ENCODE assay signal across 9 cellular contexts in genomic region chr2:113324684-113325160, GRCh38. TPM values are rescaled to one million over a fixed set of nuclear protein-coding genes. Genes with fewer than 3 reads are reported as not detected.
A peak's percentile ranks its signal among the peaks of the same experiment; 100 is the strongest.
DNase-seq lines count a peak whose midpoint lies in the region; ATAC-seq, FAIRE-seq and TF ChIP-seq lines count a peak whose summit lies in the region.
"Had no signal": no experiment of that assay in that cellular context is flagged by ENCODE, and none has a peak within 500 bp of the region (broad histone marks: within the 10 kb centered on the region; RNA-seq: fewer than 3 reads in every experiment).

No MANE protein-coding gene starts in this region.

- peak overlapping the region; percentile 64 for H3K4me2 ChIP-seq in endothelial cell of umbilical vein (ENCODE audit: insufficient read depth, low read length)

- H3K4me3 ChIP-seq in endothelial cell of umbilical vein (replicated peaks in 1 of 3; ENCODE audit: insufficient read depth in 1 of 3, low read depth in 1 of 3, low read length in 3 of 3) (peak overlapping the region in 1 of 3 experiments; percentile 28), mucosa of rectum (ENCODE audit: low read length in 2 of 2) (peak overlapping the region; percentile 52 to 53)

- no TSS peak for BruUV-seq in endothelial cell of umbilical vein (replicated peaks; lab: Mats Ljungman, UMichigan)

- peaks cover 18% of the 10 kb centered on the region for H3K4me1 Mint-ChIP-seq in activated CD4-positive, alpha-beta memory T cell treated with anti-CD3 and anti-CD28 coated beads for 36 hours (ENCODE audit: low read depth)
- H3K4me1 Mint-ChIP-seq in stimulated activated memory B cell treated with anti-CD40 and anti-IgM and Interleukin-4, amounts not matched to agents 10 μg/mL and 1 μg/mL and 100 μg/mL, for 72 hours = peaks cover 19% of the 10 kb centered on the region

- DNase-seq in activated gamma-delta T cell treated with Interleukin-2 at 50 U/mL for 16 hours (peak; percentile 16), activated gamma-delta T cell (lab: John Stamatoyannopoulos, UW) (no peak), NCI-H446 treated with DMSO at 0.1 percent for 48 hours (lab: John Stamatoyannopoulos, UW) (peak; percentile 66), endothelial cell of umbilical vein (ENCODE audit: low read depth, low spot score) (peak; percentile 23)
- peak; percentile 59 for DNase-seq in activated CD4-positive, alpha-beta memory T cell treated with anti-CD3 and anti-CD28 coated beads for 36 hours

- TF ChIP-seq CTCF in endothelial cell of umbilical vein (IDR thresholded peaks at IDR 0.05; ENCODE audit: extremely low read depth in 1 of 2, insufficient read depth in 1 of 2, low read depth in 1 of 2, low read length in 2 of 2) = no peak

- no peaks in the 10 kb centered on the region for H3K36me3 Mint-ChIP-seq in activated CD4-positive, alpha-beta memory T cell treated with anti-CD3 and anti-CD28 coated beads for 36 hours
- no peaks in the 10 kb centered on the region for H3K36me3 Mint-ChIP-seq in stimulated activated memory B cell treated with anti-CD40 and anti-IgM and Interleukin-4, amounts not matched to agents 10 μg/mL and 1 μg/mL and 100 μg/mL, for 72 hours

- H3K9me3 ChIP-seq in endothelial cell of umbilical vein (replicated peaks; ENCODE audit: control insufficient read depth, insufficient read depth, low read length) (no peaks in the 10 kb centered on the region), mucosa of rectum (ENCODE audit: control insufficient read depth in 2 of 2, low read length in 2 of 2) (no peaks in the 10 kb centered on the region)

- no peak overlapping the region for H3K27ac ChIP-seq in endothelial cell of umbilical vein (ENCODE audit: insufficient read depth, low read depth, low read length)
- H3K27ac ChIP-seq in mucosa of rectum (ENCODE audit: low read depth in 2 of 2, low read length in 2 of 2) = no peak overlapping the region

- no peaks in the 10 kb centered on the region for H4K20me1 ChIP-seq in endothelial cell of umbilical vein (replicated peaks; ENCODE audit: control insufficient read depth, extremely low read depth, insufficient read depth, low read length)

- H3K79me2 ChIP-seq in endothelial cell of umbilical vein (ENCODE audit: control insufficient read depth, insufficient read depth, low read length) = no peaks in the 10 kb centered on the region

- peak overlapping the region; percentile 58 for H3K4me3 Mint-ChIP-seq in activated CD4-positive, alpha-beta memory T cell treated with anti-CD3 and anti-CD28 coated beads for 36 hours
- peak overlapping the region; percentile 63 for H3K4me3 Mint-ChIP-seq in stimulated activated memory B cell treated with anti-CD40 and anti-IgM and Interleukin-4, amounts not matched to agents 10 μg/mL and 1 μg/mL and 100 μg/mL, for 72 hours

- peak; percentile 65 for ATAC-seq in stimulated activated memory B cell treated with anti-CD40 and anti-IgM and Interleukin-4, amounts not matched to agents 10 μg/mL and 1 μg/mL and 100 μg/mL, for 72 hours
- ATAC-seq in HG03520 (IDR thresholded peaks at IDR 0.05; ENCODE audit: unreplicated experiment) = no peak

- H3K9me3 Mint-ChIP-seq in activated CD4-positive, alpha-beta memory T cell treated with anti-CD3 and anti-CD28 coated beads for 36 hours = no peaks in the 10 kb centered on the region
- H3K9me3 Mint-ChIP-seq in stimulated activated memory B cell treated with anti-CD40 and anti-IgM and Interleukin-4, amounts not matched to agents 10 μg/mL and 1 μg/mL and 100 μg/mL, for 72 hours = no peaks in the 10 kb centered on the region

- peak overlapping the region; percentile 46 for H3K27ac Mint-ChIP-seq in activated CD4-positive, alpha-beta memory T cell treated with anti-CD3 and anti-CD28 coated beads for 36 hours
- peak overlapping the region; percentile 0 for H3K27ac Mint-ChIP-seq in stimulated activated memory B cell treated with anti-CD40 and anti-IgM and Interleukin-4, amounts not matched to agents 10 μg/mL and 1 μg/mL and 100 μg/mL, for 72 hours

- H3K9ac ChIP-seq in endothelial cell of umbilical vein (replicated peaks; ENCODE audit: extremely low read depth, insufficient read depth, low read length) (no peak overlapping the region), mucosa of rectum (ENCODE audit: low read depth in 1 of 2, low read length in 2 of 2) (no peak overlapping the region)

- no peak for TF ChIP-seq POLR2A in endothelial cell of umbilical vein (IDR thresholded peaks at IDR 0.05; ENCODE audit: low read depth, low read length)

- H3K36me3 ChIP-seq in endothelial cell of umbilical vein (ENCODE audit: control insufficient read depth in 2 of 2, extremely low read depth in 1 of 2, insufficient read depth in 2 of 2, low read length in 2 of 2) (no peaks in the 10 kb centered on the region), mucosa of rectum (ENCODE audit: control insufficient read depth in 2 of 2, insufficient read depth in 2 of 2, low read length in 2 of 2) (no peaks in the 10 kb centered on the region)

- dilution Hi-C loops in endothelial cell of umbilical vein (cut with MboI; ENCODE audit: extremely low pct_ligation_motif_present, low sequenced_read_pairs) = no loop called here

- no peak for FAIRE-seq in endothelial cell of umbilical vein (lab: Jason Lieb, UNC)
- FAIRE-seq: G401.6 had no signal

- H3K27me3 ChIP-seq in endothelial cell of umbilical vein (ENCODE audit: control insufficient read depth in 2 of 2, insufficient read depth in 2 of 2, low read length in 2 of 2) (peaks cover 0 to 2% of the 10 kb centered on the region in 2 experiments), mucosa of rectum (ENCODE audit: control insufficient read depth in 2 of 2, insufficient read depth in 2 of 2, low read length in 2 of 2) (no peaks in the 10 kb centered on the region)

- H3K4me1 ChIP-seq in endothelial cell of umbilical vein (ENCODE audit: control insufficient read depth, extremely low read depth, insufficient read depth, low read length) = peaks cover 2% of the 10 kb centered on the region
- H3K4me1 ChIP-seq in mucosa of rectum (ENCODE audit: control insufficient read depth in 2 of 2, insufficient read depth in 2 of 2, low read length in 2 of 2) = peaks cover 3 to 5% of the 10 kb centered on the region in 2 donors

- CTCF ChIA-PET in activated CD4-positive, alpha-beta memory T cell treated with anti-CD3 and anti-CD28 coated beads for 36 hours (lab: Charles Lee) = no interaction called here
- CTCF ChIA-PET in endothelial cell of umbilical vein (lab: Charles Lee) = no interaction called here

- H3K27me3 Mint-ChIP-seq in activated CD4-positive, alpha-beta memory T cell treated with anti-CD3 and anti-CD28 coated beads for 36 hours = peaks cover 6% of the 10 kb centered on the region
- peaks cover 54% of the 10 kb centered on the region for H3K27me3 Mint-ChIP-seq in stimulated activated memory B cell treated with anti-CD40 and anti-IgM and Interleukin-4, amounts not matched to agents 10 μg/mL and 1 μg/mL and 100 μg/mL, for 72 hours

- POLR2A ChIA-PET in activated CD4-positive, alpha-beta memory T cell treated with anti-CD3 and anti-CD28 coated beads for 36 hours (lab: Charles Lee) = no interaction called here
- POLR2A ChIA-PET in endothelial cell of umbilical vein (lab: Charles Lee) = no interaction called here

- peak overlapping the region; percentile 84 for H2AFZ ChIP-seq in endothelial cell of umbilical vein (ENCODE audit: low read depth, low read length)

- intact Hi-C loops in activated CD4-positive, alpha-beta memory T cell treated with anti-CD3 and anti-CD28 coated beads for 36 hours (cut with micrococcal nuclease) = no loop called here
- intact Hi-C loops in endothelial cell of umbilical vein (cut with micrococcal nuclease) = no loop called here

- no peaks in the 10 kb centered on the region for H3K9me1 ChIP-seq in endothelial cell of umbilical vein (replicated peaks; ENCODE audit: control insufficient read depth, extremely low read depth, insufficient read depth, low read length)

TF ChIP-seq in endothelial cell of umbilical vein, 7 proteins besides CTCF, POLR2A, EP300 and RAD21:
- TF ChIP-seq MYC (IDR thresholded peaks at IDR 0.05; ENCODE audit: low read depth, low read length) (no peak), EZH2 (IDR thresholded peaks at IDR 0.05; ENCODE audit: borderline replicate concordance, low read depth, low read length, severe bottlenecking) (no peak), JUN (IDR thresholded peaks at IDR 0.05; ENCODE audit: borderline replicate concordance, insufficient read depth, insufficient read length, low read depth) (no peak), FOS (IDR thresholded peaks at IDR 0.05; ENCODE audit: borderline replicate concordance, insufficient read depth, low read length) (no peak), GATA2 (IDR thresholded peaks at IDR 0.05; ENCODE audit: insufficient read depth, insufficient read length, low read depth, low read length) (no peak), POLR2AphosphoS5 (IDR thresholded peaks at IDR 0.05; ENCODE audit: insufficient read depth, low read depth, low read length) (no peak)
- TF ChIP-seq, protein P1, sequence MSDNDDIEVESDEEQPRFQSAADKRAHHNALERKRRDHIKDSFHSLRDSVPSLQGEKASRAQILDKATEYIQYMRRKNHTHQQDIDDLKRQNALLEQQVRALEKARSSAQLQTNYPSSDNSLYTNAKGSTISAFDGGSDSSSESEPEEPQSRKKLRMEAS (IDR thresholded peaks at IDR 0.05; ENCODE audit: insufficient read depth, insufficient read length) = no peak
TF ChIP-seq in endothelial cell of umbilical vein: peak in this region for 0.

RNA-seq across cellular contexts. Expression of gene PAX8, which starts 46.0 kb away (rescaled TPM):
- total RNA-seq in activated CD4-positive, alpha-beta memory T cell treated with anti-CD3 and anti-CD28 coated beads for 36 hours = 1 to 10 TPM; 2.6 to 4.1 TPM
- 0.22 and 0.28 TPM in 2 replicates for total RNA-seq in endothelial cell of umbilical vein
- polyA plus RNA-seq in endothelial cell of umbilical vein = 0.62 and 1.4 TPM in 2 replicates
- 0.52 and 0.83 TPM in 2 replicates for polyA plus RNA-seq in endothelial cell of umbilical vein (2011; cell fraction: cytosol; rRNA removed)
- polyA plus RNA-seq in endothelial cell of umbilical vein (2011; cell fraction: nucleus; rRNA removed) = 0.53 and 0.67 TPM in 2 replicates
- 2.0 and 3.5 TPM in 2 replicates for polyA plus RNA-seq in endothelial cell of umbilical vein (2012)
- 0.34 and 1.5 TPM in 2 replicates for polyA minus RNA-seq in endothelial cell of umbilical vein
- not detected for polyA minus RNA-seq in endothelial cell of umbilical vein (2011; cell fraction: cytosol; rRNA and poly(A)+ RNA removed)
- polyA minus RNA-seq in endothelial cell of umbilical vein (2011; cell fraction: nucleus; rRNA and poly(A)+ RNA removed) = 0.34 and 0.82 TPM in 2 replicates
